ENCODE assay signal across 9 cellular contexts in genomic region chr20:35561268-35561667, GRCh38. TPM values are rescaled to one million over a fixed set of nuclear protein-coding genes. Genes with fewer than 3 reads are reported as not detected.
A peak's percentile ranks its signal among the peaks of the same experiment; 100 is the strongest.
DNase-seq lines count a peak whose midpoint lies in the region; ATAC-seq and TF ChIP-seq lines count a peak whose summit lies in the region.
"Had no signal": no experiment of that assay in that cellular context is flagged by ENCODE, and none has a peak within 500 bp of the region (broad histone marks: within the 10 kb centered on the region; RNA-seq: fewer than 3 reads in every experiment).

No MANE protein-coding gene starts in this region.

- H2BK15ac ChIP-seq in H9 (ENCODE audit: low read depth, low read length), result no peak overlapping the region

- H3K18ac ChIP-seq in H9 (ENCODE audit: insufficient read length, low read depth, low read length), result no peak overlapping the region

- no peaks in the 10 kb centered on the region for H3K79me2 ChIP-seq in H9 (ENCODE audit: insufficient read depth, low read length)

- H2AFZ ChIP-seq in H9 (ENCODE audit: low read length), result no peak overlapping the region

- peak; percentile 48 to 59 (median 58) for ATAC-seq in natural killer cell
- ATAC-seq in GM21737 (IDR thresholded peaks at IDR 0.05; ENCODE audit: unreplicated experiment), result no peak
- ATAC-seq in HG02852 (IDR thresholded peaks at IDR 0.05; ENCODE audit: unreplicated experiment), result no peak

- H3K27ac ChIP-seq in H9 (ENCODE audit: insufficient read length, low read depth, low read length) (no peak overlapping the region), endodermal cell (ENCODE audit: low read depth, low read length) (no peak overlapping the region), vagina (no peak overlapping the region)

- no peaks in the 10 kb centered on the region for H3K79me1 ChIP-seq in H9 (ENCODE audit: insufficient read depth, low read depth, low read length, poor library complexity, severe bottlenecking)

- no peak overlapping the region for H3K4me3 Mint-ChIP-seq in H9
- H3K4me3 Mint-ChIP-seq in endodermal cell, result no peak overlapping the region
- H3K4me3 Mint-ChIP-seq in natural killer cell, result no peak overlapping the region

- peak overlapping the region in 2 of 3 experiments; percentile 28 to 55; a peak in 2 of 7 replicates for H3K27ac Mint-ChIP-seq in H9
- peak overlapping the region; percentile 52 for H3K27ac Mint-ChIP-seq in endodermal cell
- H3K27ac Mint-ChIP-seq in natural killer cell, result no peak overlapping the region

- H2AK5ac ChIP-seq in H9 (ENCODE audit: insufficient read length, low read length), result no peak overlapping the region

- no peak overlapping the region for H4K8ac ChIP-seq in H9 (replicated peaks; ENCODE audit: insufficient read length, low read depth, low read length)

- H3K27me3 ChIP-seq in H9 (ENCODE audit: insufficient read depth, low read length), result no peaks in the 10 kb centered on the region
- H3K27me3 ChIP-seq in endodermal cell (ENCODE audit: control insufficient read depth, insufficient read depth, low read length, poor library complexity, severe bottlenecking), result no peaks in the 10 kb centered on the region
- no peaks in the 10 kb centered on the region for H3K27me3 ChIP-seq in vagina

- H3K4me3 ChIP-seq in endodermal cell (ENCODE audit: low read length) (no peak overlapping the region), vagina (no peak overlapping the region)

- H3K9ac ChIP-seq in H9 (ENCODE audit: extremely low read depth, insufficient read length, low read length), result no peak overlapping the region
- no peak overlapping the region for H3K9ac ChIP-seq in endodermal cell (ENCODE audit: extremely low read depth, low read length, poor library complexity, severe bottlenecking)

- no peak overlapping the region for H3K23ac ChIP-seq in H9 (ENCODE audit: insufficient read length, low read depth, low read length)

- no peak overlapping the region for H4K91ac ChIP-seq in H9 (ENCODE audit: insufficient read length, low read depth, low read length)

- H3T11ph ChIP-seq in H9 (ENCODE audit: low read length), result no peak overlapping the region

- H3K27me3 Mint-ChIP-seq in H9 (ENCODE audit: low read depth), result peaks cover 3% of the 10 kb centered on the region
- no peaks in the 10 kb centered on the region for H3K27me3 Mint-ChIP-seq in endodermal cell (ENCODE audit: insufficient read depth)
- no peaks in the 10 kb centered on the region for H3K27me3 Mint-ChIP-seq in natural killer cell (ENCODE audit: low read depth in 2 of 2)

- H3K4me1 Mint-ChIP-seq in H9, result peaks cover 7 to 13% of the 10 kb centered on the region in 2 experiments
- H3K4me1 Mint-ChIP-seq in endodermal cell, result no peaks in the 10 kb centered on the region
- H3K4me1 Mint-ChIP-seq in natural killer cell, result peaks cover 0 to 6% of the 10 kb centered on the region in 2 donors

- H4K5ac ChIP-seq in H9 (ENCODE audit: insufficient read length, low read depth, low read length), result no peak overlapping the region

- H3K56ac ChIP-seq in H9 (ENCODE audit: insufficient read length, low read depth, low read length), result no peak overlapping the region

- H3K14ac ChIP-seq in H9 (ENCODE audit: insufficient read depth, low read length), result no peak overlapping the region

- no peaks in the 10 kb centered on the region for H4K20me1 ChIP-seq in H9 (ENCODE audit: control insufficient read depth, insufficient read depth, insufficient read length)

- no peak overlapping the region for H2BK5ac ChIP-seq in H9 (ENCODE audit: insufficient read length, low read length)

- H3K9me3 ChIP-seq in H9 (ENCODE audit: control insufficient read depth, low read depth, low read length) (no peaks in the 10 kb centered on the region), endodermal cell (ENCODE audit: control insufficient read depth, low read length) (no peaks in the 10 kb centered on the region), vagina (no peaks in the 10 kb centered on the region)

- no peak overlapping the region for H3K4ac ChIP-seq in H9 (ENCODE audit: low read depth, low read length)

- H2BK120ac ChIP-seq in H9 (ENCODE audit: low read depth, low read length, poor library complexity, severe bottlenecking), result no peak overlapping the region

- H2BK20ac ChIP-seq in H9 (ENCODE audit: low read depth, low read length, poor library complexity, severe bottlenecking), result no peak overlapping the region

- WGBS in H9 (ENCODE audit: extremely low coverage, insufficient read length, low lambda C conversion rate), result no CpG with 5 or more reads among the region's 7 CpGs
- whole genome bisulfite sequencing in endodermal cell (ENCODE audit: insufficient coverage in 1 of 2, insufficient read length in 1 of 2), 2 experiments, result 33 to 40% methylated on average over 2 to 7 of the region's 7 CpGs

- DNase-seq in COR-L47 (lab: John Stamatoyannopoulos, UW) (peak; percentile 35), H9 (peak; percentile 75), NCI-H82 treated with DMSO at 0.1 percent for 48 hours (lab: John Stamatoyannopoulos, UW; ENCODE audit: unreplicated experiment) (peak; percentile 15), endodermal cell (peak; percentile 87), natural killer cell (no peak), vagina (ENCODE audit: extremely low spot score in 2 of 2) (no peak)

- H3K9me3 Mint-ChIP-seq in H9 (no peaks in the 10 kb centered on the region), endodermal cell (no peaks in the 10 kb centered on the region), natural killer cell (no peaks in the 10 kb centered on the region)

- H3K36me3 Mint-ChIP-seq in H9 (ENCODE audit: insufficient read depth in 1 of 3, low read depth in 3 of 3) (peaks cover 14 to 25% (median 24%) of the 10 kb centered on the region in 3 experiments), endodermal cell (ENCODE audit: low read depth) (peaks cover 16% of the 10 kb centered on the region), natural killer cell (no peaks in the 10 kb centered on the region)

- H2BK12ac ChIP-seq in H9 (ENCODE audit: insufficient read length, low read depth, low read length), result no peak overlapping the region

- intact Hi-C loops in natural killer cell (cut with micrococcal nuclease), result no loop called here
- intact Hi-C loops in vagina (cut with DNase I), result no loop called here

- TF ChIP-seq POLR2A in vagina (IDR thresholded peaks at IDR 0.05), result no peak

- H3K4me2 ChIP-seq in H9 (ENCODE audit: insufficient read depth, insufficient read length, low read length), result no peak overlapping the region

- TF ChIP-seq CTCF in H9 (conservative IDR thresholded peaks at IDR 0.05) (peak; percentile 58), endodermal cell (conservative IDR thresholded peaks at IDR 0.05) (peak; percentile 75), natural killer cell (IDR thresholded peaks at IDR 0.05) (no peak), vagina (IDR thresholded peaks at IDR 0.05) (no peak)

- no peaks in the 10 kb centered on the region for H3K23me2 ChIP-seq in H9 (ENCODE audit: insufficient read length, low read depth, low read length, poor library complexity, severe bottlenecking)

- H3K36me3 ChIP-seq in endodermal cell (ENCODE audit: control insufficient read depth, insufficient read depth, low read length), result no peaks in the 10 kb centered on the region
- peaks cover 0 to 11% of the 10 kb centered on the region in 2 donors for H3K36me3 ChIP-seq in vagina

- H3K4me1 ChIP-seq in H9 (ENCODE audit: insufficient read depth, low read length), result no peaks in the 10 kb centered on the region
- H3K4me1 ChIP-seq in endodermal cell (ENCODE audit: control insufficient read depth, insufficient read depth, low read length), result no peaks in the 10 kb centered on the region
- H3K4me1 ChIP-seq in vagina, result no peaks in the 10 kb centered on the region

RNA-seq across cellular contexts. Expression of gene ERGIC3, which starts 19.4 kb away (rescaled TPM):
- total RNA-seq in H9 (2021) (187 and 188 TPM in 2 replicates), endodermal cell (100 to 1,000 TPM; 217 to 230 TPM), natural killer cell (100 to 1,000 TPM; 128 to 130 (median 129) TPM), vagina (113 TPM)
- polyA plus RNA-seq in endodermal cell (2013, experiment 1 of 2), result 251 TPM
- 226 TPM for polyA plus RNA-seq in endodermal cell (2013, experiment 2 of 2)

RNA-seq across cellular contexts. Expression of gene C20orf173, which starts 31.8 kb away (rescaled TPM):
- not detected in 2 replicates for total RNA-seq in H9 (2021)
- not detected for total RNA-seq in endodermal cell
- not detected for polyA plus RNA-seq in endodermal cell (2013, experiment 1 of 2)
- polyA plus RNA-seq in endodermal cell (2013, experiment 2 of 2), result not detected
- total RNA-seq in natural killer cell, result not detected
- not detected for total RNA-seq in vagina
- polyA plus RNA-seq: thymus had no signal

RNA-seq across cellular contexts. Expression of gene SPAG4, which starts 54.4 kb away (rescaled TPM):
- total RNA-seq in H9 (2021), result 4.9 and 5.3 TPM in 2 replicates
- total RNA-seq in endodermal cell, result 1 to 10 TPM; 1.7 to 3.5 TPM
- polyA plus RNA-seq in endodermal cell (2013, experiment 1 of 2), result 5.4 TPM
- 4.2 TPM for polyA plus RNA-seq in endodermal cell (2013, experiment 2 of 2)
- 10 to 100 TPM; 11.2 to 16.2 (median 11.9) TPM for total RNA-seq in natural killer cell
- 6.9 TPM for total RNA-seq in vagina

Comparison
In these comparisons a context has a peak if more than half of its experiments do, and no peak if none do; other contexts are left out.
1. DNase-seq: peak in COR-L47 (single experiment), H9 (single experiment), NCI-H82 treated with DMSO at 0.1 percent for 48 hours (single experiment) and endodermal cell (single experiment); none in natural killer cell (single experiment) and vagina (0 of 2).
2. H3K27ac Mint-ChIP-seq: peak in H9 (2 of 3) and endodermal cell (single experiment); none in natural killer cell (0 of 2).
3. CTCF ChIP-seq: peak in H9 (single experiment) and endodermal cell (single experiment); none in natural killer cell (single experiment) and vagina (0 of 3).
4. ATAC-seq: peak in natural killer cell (3 of 3); none in GM21737 (single experiment) and HG02852 (single experiment).